Comparison of ENCODE assay signal across 1 cellular context in genomic region chr1:151536499-151536898, GRCh38.
A peak's percentile ranks its signal among the peaks of the same experiment; 100 is the strongest.
TF ChIP-seq lines count a peak whose summit lies in the region.

No MANE protein-coding gene starts in this region.

TF ChIP-seq in HepG2, 621 proteins besides CTCF, POLR2A, EP300 and RAD21:
- no peak for TF ChIP-seq ZNF446 (CRISPR knock-in tag; IDR thresholded peaks at IDR 0.05)
- TF ChIP-seq, protein P1, sequence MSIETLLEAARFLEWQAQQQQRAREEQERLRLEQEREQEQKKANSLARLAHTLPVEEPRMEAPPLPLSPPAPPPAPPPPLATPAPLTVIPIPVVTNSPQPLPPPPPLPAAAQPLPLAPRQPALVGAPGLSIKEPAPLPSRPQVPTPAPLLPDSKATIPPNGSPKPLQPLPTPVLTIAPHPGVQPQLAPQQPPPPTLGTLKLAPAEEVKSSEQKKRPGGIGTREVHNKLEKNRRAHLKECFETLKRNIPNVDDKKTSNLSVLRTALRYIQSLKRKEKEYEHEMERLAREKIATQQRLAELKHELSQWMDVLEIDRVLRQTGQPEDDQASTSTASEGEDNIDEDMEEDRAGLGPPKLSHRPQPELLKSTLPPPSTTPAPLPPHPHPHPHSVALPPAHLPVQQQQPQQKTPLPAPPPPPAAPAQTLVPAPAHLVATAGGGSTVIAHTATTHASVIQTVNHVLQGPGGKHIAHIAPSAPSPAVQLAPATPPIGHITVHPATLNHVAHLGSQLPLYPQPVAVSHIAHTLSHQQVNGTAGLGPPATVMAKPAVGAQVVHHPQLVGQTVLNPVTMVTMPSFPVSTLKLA (IDR thresholded peaks at IDR 0.05): peak; percentile 36
